Comparison of ENCODE assay signal across 20 cellular contexts in genomic region chr6:78253618-78254017, GRCh38.
"Had no signal": no experiment of that assay in that cellular context is flagged by ENCODE, and none has a peak within 500 bp of the region (broad histone marks: within the 10 kb centered on the region; RNA-seq: fewer than 3 reads in every experiment).

No MANE protein-coding gene starts in this region.

- H3K4me1 ChIP-seq: foreskin keratinocyte, tibial nerve had no signal

- DNase-seq: activated CD4-positive, alpha-beta T cell treated with anti-CD3 and anti-CD28 coated beads, Interleukin-2, amount 10 ng/mL, durations not matched to agents 24 days and 14 days; activated CD4-positive, CD25-positive, alpha-beta regulatory T cell; activated CD8-positive, alpha-beta memory T cell treated with anti-CD3 and anti-CD28 coated beads, Interleukin-2, amount 50 U/mL, for 4 hours; activated CD8-positive, alpha-beta T cell treated with anti-CD3 and anti-CD28 coated beads, Interleukin-2, amount 10 ng/mL, durations not matched to agents 7 days and 5 days; activated naive CD8-positive, alpha-beta T cell treated with anti-CD3 and anti-CD28 coated beads for 36 hours; activated T-cell treated with anti-CD3 and anti-CD28 coated beads, Interleukin-2, amount 50 U/mL, for 48 hours; amygdala; central memory CD4-positive, alpha-beta T cell; cortex of kidney; effector memory CD4-positive, alpha-beta T cell; foreskin keratinocyte; nucleus accumbens; posterior cingulate gyrus; retina; stimulated activated CD4-positive, alpha-beta T cell treated with anti-CD3 and anti-CD28 coated beads, Interleukin-2, amount 100 ng/mL, for 48 hours; stimulated activated naive CD4-positive, alpha-beta T cell treated with Interleukin-2 at 50 U/mL for 16 hours; substantia nigra had no signal

- H3K9me3 ChIP-seq: tibial nerve had no signal

- H3K4me1 Mint-ChIP-seq: activated CD4-positive, alpha-beta T cell treated with anti-CD3 and anti-CD28 coated beads, Interleukin-2, amount 10 ng/mL, durations not matched to agents 24 days and 14 days; activated naive CD8-positive, alpha-beta T cell treated with anti-CD3 and anti-CD28 coated beads for 36 hours had no signal

- H3K4me3 ChIP-seq: tibial nerve had no signal

- H3K27ac Mint-ChIP-seq: activated CD4-positive, alpha-beta T cell treated with anti-CD3 and anti-CD28 coated beads, Interleukin-2, amount 10 ng/mL, durations not matched to agents 24 days and 14 days; activated CD8-positive, alpha-beta T cell treated with anti-CD3 and anti-CD28 coated beads, Interleukin-2, amount 10 ng/mL, durations not matched to agents 7 days and 5 days; activated naive CD8-positive, alpha-beta T cell treated with anti-CD3 and anti-CD28 coated beads for 36 hours; brain; natural killer cell treated with Interleukin-12 subunit alpha and Interleukin-12 subunit beta and Interleukin-15 and Interleukin-18, amount 100 ng/mL, for 72 hours had no signal

- H3K36me3 ChIP-seq: tibial nerve had no signal

- H3K27me3 Mint-ChIP-seq: activated CD4-positive, alpha-beta T cell treated with anti-CD3 and anti-CD28 coated beads, Interleukin-2, amount 10 ng/mL, durations not matched to agents 24 days and 14 days; activated naive CD8-positive, alpha-beta T cell treated with anti-CD3 and anti-CD28 coated beads for 36 hours; brain; natural killer cell treated with Interleukin-12 subunit alpha and Interleukin-12 subunit beta and Interleukin-15 and Interleukin-18, amount 100 ng/mL, for 72 hours had no signal

- ATAC-seq: activated CD8-positive, alpha-beta T cell treated with anti-CD3 and anti-CD28 coated beads, Interleukin-2, amount 10 ng/mL, durations not matched to agents 7 days and 5 days; foreskin keratinocyte; natural killer cell treated with Interleukin-12 subunit alpha and Interleukin-12 subunit beta and Interleukin-15 and Interleukin-18, amount 100 ng/mL, for 72 hours had no signal

- H3K27me3 ChIP-seq: foreskin keratinocyte, tibial nerve had no signal

- H3K27ac ChIP-seq: foreskin keratinocyte, tibial nerve had no signal

- H3K36me3 Mint-ChIP-seq: activated naive CD8-positive, alpha-beta T cell treated with anti-CD3 and anti-CD28 coated beads for 36 hours; brain; natural killer cell treated with Interleukin-12 subunit alpha and Interleukin-12 subunit beta and Interleukin-15 and Interleukin-18, amount 100 ng/mL, for 72 hours had no signal

- H3K4me3 Mint-ChIP-seq: activated CD4-positive, alpha-beta T cell treated with anti-CD3 and anti-CD28 coated beads, Interleukin-2, amount 10 ng/mL, durations not matched to agents 24 days and 14 days; activated CD8-positive, alpha-beta T cell treated with anti-CD3 and anti-CD28 coated beads, Interleukin-2, amount 10 ng/mL, durations not matched to agents 7 days and 5 days; activated naive CD8-positive, alpha-beta T cell treated with anti-CD3 and anti-CD28 coated beads for 36 hours; brain; natural killer cell treated with Interleukin-12 subunit alpha and Interleukin-12 subunit beta and Interleukin-15 and Interleukin-18, amount 100 ng/mL, for 72 hours had no signal

- H3K9me3 Mint-ChIP-seq: brain had no signal
